Comparison of ENCODE assay signal across 1 cellular context in the genomic region with DNA sequence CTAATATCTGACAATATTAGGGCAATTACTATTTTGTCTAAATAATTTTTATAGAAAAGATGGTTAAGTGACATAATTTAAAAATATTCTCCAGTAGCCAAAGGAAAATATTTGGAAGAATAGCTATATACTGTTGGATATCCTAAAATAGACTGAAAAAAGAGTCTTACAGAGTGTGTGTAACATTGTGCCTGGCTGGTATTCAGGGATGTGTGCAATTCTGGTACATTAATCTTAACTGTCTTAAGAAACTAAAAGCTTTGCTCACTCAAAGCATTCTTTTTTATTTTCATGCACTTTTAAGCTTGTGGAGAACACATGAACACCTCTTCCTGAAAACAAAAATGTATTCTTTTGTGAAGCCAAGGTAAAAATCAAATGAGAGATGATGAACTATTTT.
TF ChIP-seq lines count a peak whose summit lies in the region.

No MANE protein-coding gene starts in this region.

TF ChIP-seq in IMR-90, 13 proteins besides CTCF, POLR2A, EP300 and RAD21:
- TF ChIP-seq SMC3 (IDR thresholded peaks at IDR 0.05; ENCODE audit: low read depth, low read length) (no peak), RCOR1 (IDR thresholded peaks at IDR 0.05; ENCODE audit: insufficient replicate concordance, low read length) (no peak), MXI1 (IDR thresholded peaks at IDR 0.05; ENCODE audit: borderline replicate concordance, low read depth, low read length) (no peak), RFX5 (IDR thresholded peaks at IDR 0.05; ENCODE audit: low read depth, low read length) (no peak), MAZ (IDR thresholded peaks at IDR 0.05; ENCODE audit: borderline replicate concordance, low read depth, low read length) (no peak), NFE2L2 (IDR thresholded peaks at IDR 0.05; ENCODE audit: low read depth, low read length) (no peak), CHD1 (IDR thresholded peaks at IDR 0.05; ENCODE audit: low read depth, low read length) (no peak), CEBPB (IDR thresholded peaks at IDR 0.05; ENCODE audit: low read depth, low read length) (no peak), FOS (IDR thresholded peaks at IDR 0.05; ENCODE audit: low read depth, low read length) (no peak), BHLHE40 (IDR thresholded peaks at IDR 0.05; ENCODE audit: low read depth, low read length) (no peak)
- TF ChIP-seq, protein P1, sequence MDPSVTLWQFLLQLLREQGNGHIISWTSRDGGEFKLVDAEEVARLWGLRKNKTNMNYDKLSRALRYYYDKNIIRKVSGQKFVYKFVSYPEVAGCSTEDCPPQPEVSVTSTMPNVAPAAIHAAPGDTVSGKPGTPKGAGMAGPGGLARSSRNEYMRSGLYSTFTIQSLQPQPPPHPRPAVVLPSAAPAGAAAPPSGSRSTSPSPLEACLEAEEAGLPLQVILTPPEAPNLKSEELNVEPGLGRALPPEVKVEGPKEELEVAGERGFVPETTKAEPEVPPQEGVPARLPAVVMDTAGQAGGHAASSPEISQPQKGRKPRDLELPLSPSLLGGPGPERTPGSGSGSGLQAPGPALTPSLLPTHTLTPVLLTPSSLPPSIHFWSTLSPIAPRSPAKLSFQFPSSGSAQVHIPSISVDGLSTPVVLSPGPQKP (IDR thresholded peaks at IDR 0.05; ENCODE audit: borderline replicate concordance, low read depth, low read length), result no peak
- TF ChIP-seq, protein P2, sequence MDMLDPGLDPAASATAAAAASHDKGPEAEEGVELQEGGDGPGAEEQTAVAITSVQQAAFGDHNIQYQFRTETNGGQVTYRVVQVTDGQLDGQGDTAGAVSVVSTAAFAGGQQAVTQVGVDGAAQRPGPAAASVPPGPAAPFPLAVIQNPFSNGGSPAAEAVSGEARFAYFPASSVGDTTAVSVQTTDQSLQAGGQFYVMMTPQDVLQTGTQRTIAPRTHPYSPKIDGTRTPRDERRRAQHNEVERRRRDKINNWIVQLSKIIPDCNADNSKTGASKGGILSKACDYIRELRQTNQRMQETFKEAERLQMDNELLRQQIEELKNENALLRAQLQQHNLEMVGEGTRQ (IDR thresholded peaks at IDR 0.05; ENCODE audit: low read depth, low read length), result no peak
